24 cellular contexts compared by ENCODE assay signal in the genomic region with DNA sequence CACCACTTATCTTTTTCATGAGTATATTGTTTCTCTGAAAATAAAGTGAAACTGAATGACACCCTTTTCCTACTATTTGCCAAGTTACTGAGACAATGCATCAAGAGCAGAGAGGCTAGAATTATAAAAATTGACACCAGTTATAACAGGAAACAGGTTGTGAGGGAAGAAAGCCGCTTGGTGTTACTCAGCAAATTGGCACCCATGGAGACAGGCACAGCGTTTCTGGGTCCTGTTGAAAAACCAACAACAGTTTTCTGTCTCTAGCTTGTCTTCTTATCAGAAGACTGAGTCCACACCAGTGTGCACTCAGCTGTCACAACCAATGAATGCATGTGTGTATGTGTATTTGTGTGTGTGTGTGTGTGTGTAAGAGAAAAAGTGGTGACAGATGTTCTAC.
"Had no signal": no experiment of that assay in that cellular context is flagged by ENCODE, and none has a peak within 500 bp of the region (broad histone marks: within the 10 kb centered on the region; RNA-seq: fewer than 3 reads in every experiment).

No MANE protein-coding gene starts in this region.

- H3K36me3 ChIP-seq: left ventricle myocardium inferior, ovary, right atrium auricular region, right lobe of liver, tibial nerve, vagina had no signal

- H3K4me3 ChIP-seq: left ventricle myocardium inferior, lung, mucosa of descending colon, ovary, right atrium auricular region, right lobe of liver, smooth muscle cell, tibial nerve, vagina had no signal

- DNase-seq: islet precursor cell; left ventricle myocardium inferior; mesendoderm; midbrain; mucosa of descending colon; naive thymus-derived CD4-positive, alpha-beta T cell; ovary; right lobe of liver; stimulated activated CD4-positive, alpha-beta T cell treated with anti-CD3 and anti-CD28 coated beads, Interleukin-1b, Interleukin-23, amount 100 ng/mL, for 48 hours; stimulated activated CD4-positive, alpha-beta T cell treated with anti-CD3 and anti-CD28 coated beads, Interleukin-2, amount 100 ng/mL, for 48 hours; stimulated activated CD4-positive, alpha-beta T cell treated with anti-CD3 and anti-CD28 coated beads, Interleukin-4, amount 100 ng/mL, for 4 hours; stimulated activated CD8-positive, alpha-beta memory T cell treated with anti-CD3 and anti-CD28 coated beads, Interleukin-4, amount 100 ng/mL, for 48 hours; stimulated activated naive CD4-positive, alpha-beta T cell treated with Interleukin-2 at 50 U/mL for 16 hours; stimulated activated naive CD8-positive, alpha-beta T cell treated with anti-CD3 and anti-CD28 coated beads, Interleukin-15, amount 100 ng/mL, for 72 hours; substantia nigra had no signal

- H3K36me3 Mint-ChIP-seq: naive thymus-derived CD4-positive, alpha-beta T cell; stimulated activated memory B cell treated with anti-CD40 and anti-IgM and Interleukin-4, amounts not matched to agents 10 μg/mL and 1 μg/mL and 100 μg/mL, for 72 hours; type B pancreatic cell had no signal

- H3K27me3 ChIP-seq: ovary, right atrium auricular region, right lobe of liver, tibial nerve, vagina had no signal

- H3K4me3 Mint-ChIP-seq: naive thymus-derived CD4-positive, alpha-beta T cell; natural killer cell treated with Interleukin-12 subunit alpha and Interleukin-12 subunit beta and Interleukin-15 and Interleukin-18, amount 100 ng/mL, for 72 hours; stimulated activated memory B cell treated with anti-CD40 and anti-IgM and Interleukin-4, amounts not matched to agents 10 μg/mL and 1 μg/mL and 100 μg/mL, for 72 hours; stimulated activated naive CD8-positive, alpha-beta T cell treated with anti-CD3 and anti-CD28 coated beads, Interleukin-15, amount 100 ng/mL, for 72 hours; type B pancreatic cell had no signal

- H3K4me1 Mint-ChIP-seq: naive thymus-derived CD4-positive, alpha-beta T cell; stimulated activated memory B cell treated with anti-CD40 and anti-IgM and Interleukin-4, amounts not matched to agents 10 μg/mL and 1 μg/mL and 100 μg/mL, for 72 hours; stimulated activated naive CD8-positive, alpha-beta T cell treated with anti-CD3 and anti-CD28 coated beads, Interleukin-15, amount 100 ng/mL, for 72 hours had no signal

- H3K27me3 Mint-ChIP-seq: naive thymus-derived CD4-positive, alpha-beta T cell; natural killer cell treated with Interleukin-12 subunit alpha and Interleukin-12 subunit beta and Interleukin-15 and Interleukin-18, amount 100 ng/mL, for 72 hours; progenitor cell of endocrine pancreas; stimulated activated memory B cell treated with anti-CD40 and anti-IgM and Interleukin-4, amounts not matched to agents 10 μg/mL and 1 μg/mL and 100 μg/mL, for 72 hours; stimulated activated naive CD8-positive, alpha-beta T cell treated with anti-CD3 and anti-CD28 coated beads, Interleukin-15, amount 100 ng/mL, for 72 hours; type B pancreatic cell had no signal

- H3K27ac Mint-ChIP-seq: naive thymus-derived CD4-positive, alpha-beta T cell; natural killer cell treated with Interleukin-12 subunit alpha and Interleukin-12 subunit beta and Interleukin-15 and Interleukin-18, amount 100 ng/mL, for 72 hours; progenitor cell of endocrine pancreas; stimulated activated memory B cell treated with anti-CD40 and anti-IgM and Interleukin-4, amounts not matched to agents 10 μg/mL and 1 μg/mL and 100 μg/mL, for 72 hours; stimulated activated naive CD8-positive, alpha-beta T cell treated with anti-CD3 and anti-CD28 coated beads, Interleukin-15, amount 100 ng/mL, for 72 hours; type B pancreatic cell had no signal
